ENCODE assay signal across 8 cellular contexts in the genomic region with DNA sequence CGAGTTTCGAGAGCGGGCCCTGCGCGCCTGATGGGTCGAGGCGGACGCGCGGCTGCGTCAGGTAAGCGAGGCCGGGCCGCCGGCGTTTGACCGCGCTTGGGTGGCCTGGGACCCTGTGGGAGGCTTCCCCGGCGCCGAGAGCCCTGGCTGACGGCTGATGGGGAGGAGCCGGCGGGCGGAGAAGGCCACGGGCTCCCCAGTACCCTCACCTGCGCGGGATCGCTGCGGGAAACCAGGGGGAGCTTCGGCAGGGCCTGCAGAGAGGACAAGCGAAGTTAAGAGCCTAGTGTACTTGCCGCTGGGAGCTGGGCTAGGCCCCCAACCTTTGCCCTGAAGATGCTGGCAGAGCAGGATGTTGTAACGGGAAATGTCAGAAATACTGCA. TPM values are rescaled to one million over a fixed set of nuclear protein-coding genes. Genes with fewer than 3 reads are reported as not detected.
DNase-seq lines count a peak whose midpoint lies in the region; ATAC-seq, FAIRE-seq and TF ChIP-seq lines count a peak whose summit lies in the region.
"Not testable (repeated sequence)": the region's sequence is repeated elsewhere in the genome, so short reads cannot be mapped to it uniquely, and the experiment has no call there.

No MANE protein-coding gene starts in this region.

- not testable (repeated sequence) for H3K36me3 Mint-ChIP-seq in Caco-2 (ENCODE audit: insufficient read depth, unreplicated experiment)

- not testable (repeated sequence) for H4K20me1 ChIP-seq in OCI-LY7 (ENCODE audit: insufficient read depth, low read length); HepG2 (ENCODE audit: insufficient read depth, low read length)

- peak; percentile 8 for ATAC-seq in GM21825 (IDR thresholded peaks at IDR 0.05; ENCODE audit: unreplicated experiment)
- ATAC-seq in HepG2 = peak; percentile 72
- ATAC-seq in psoas muscle = peak in 2 of 4 donors; percentile 25 to 41

- H3K79me2 ChIP-seq in OCI-LY7 (ENCODE audit: insufficient read depth, low read depth, low read length); HepG2 (ENCODE audit: insufficient read depth, low read length): not testable (repeated sequence)

- WGBS in adrenal gland, 4 donors = no CpG with 5 or more reads among the region's 34 CpGs
- no CpG with 5 or more reads among the region's 34 CpGs for WGBS in esophagus squamous epithelium, 2 donors
- WGBS in HepG2 (ENCODE audit: low lambda C conversion rate) = no CpG with 5 or more reads among the region's 34 CpGs
- no CpG with 5 or more reads among the region's 34 CpGs for WGBS in psoas muscle, 3 donors
- no CpG with 5 or more reads among the region's 34 CpGs for WGBS in tibial nerve, 2 donors

- H3K9ac ChIP-seq in HepG2 (ENCODE audit: insufficient read depth, low read depth, low read length) = peak overlapping the region; percentile 52; the same call in 1 of the 2 replicates

- not testable (repeated sequence) for H3K36me3 ChIP-seq in Caco-2 (ENCODE audit: control insufficient read depth, insufficient read depth, low read length); OCI-LY7 (ENCODE audit: insufficient read depth, low read length); adrenal gland (replicated peaks in 1 of 2); esophagus squamous epithelium; HepG2 (replicated peaks in 1 of 2; ENCODE audit: control insufficient read depth in 1 of 2, insufficient read depth in 2 of 2, low read length in 2 of 2); psoas muscle (ENCODE audit: insufficient read depth in 1 of 2, low read depth in 1 of 2); tibial nerve

- not testable (repeated sequence) for H3K4me1 Mint-ChIP-seq in Caco-2 (ENCODE audit: low read depth, unreplicated experiment)

- H3K9me3 Mint-ChIP-seq in Caco-2 (ENCODE audit: unreplicated experiment) = not testable (repeated sequence)

- H3K9me2 ChIP-seq in OCI-LY7 (ENCODE audit: insufficient read depth, low read length) = not testable (repeated sequence)

- H3K9me3 ChIP-seq in Caco-2; OCI-LY7 (ENCODE audit: low read length); adrenal gland (replicated peaks in 1 of 3); esophagus squamous epithelium; HepG2 (ENCODE audit: low read length); psoas muscle; tibial nerve: not testable (repeated sequence)

- POLR2A ChIA-PET in Caco-2 (lab: Charles Lee); OCI-LY7 (lab: Charles Lee); HepG2 (lab: Yijun Ruan, JAX): not testable (repeated sequence)

- TF ChIP-seq POLR2A in adrenal gland (IDR thresholded peaks at IDR 0.05); esophagus squamous epithelium (IDR thresholded peaks at IDR 0.05); HepG2 (IDR thresholded peaks at IDR 0.05; ENCODE audit: insufficient read depth in 1 of 2, low read depth in 2 of 2, low read length in 2 of 2); tibial nerve (IDR thresholded peaks at IDR 0.05): not testable (repeated sequence)

- not testable (repeated sequence) for TF ChIP-seq CTCF in Caco-2 (IDR thresholded peaks at IDR 0.05; ENCODE audit: insufficient read depth in 1 of 2, low read depth in 1 of 2, low read length in 1 of 2, severe bottlenecking in 1 of 2, unreplicated experiment in 1 of 2); OCI-LY7 (conservative IDR thresholded peaks at IDR 0.05; ENCODE audit: low read length); adrenal gland (IDR thresholded peaks at IDR 0.05); esophagus squamous epithelium (IDR thresholded peaks at IDR 0.05); HepG2 (CRISPR knock-in tag; IDR thresholded peaks at IDR 0.05); psoas muscle (IDR thresholded peaks at IDR 0.05); tibial nerve (IDR thresholded peaks at IDR 0.05)

- TF ChIP-seq EP300 in HepG2 (IDR thresholded peaks at IDR 0.05; ENCODE audit: low read depth in 2 of 2, low read length in 2 of 2); HepG2 (CRISPR knock-in tag; IDR thresholded peaks at IDR 0.05; ENCODE audit: borderline replicate concordance); tibial nerve (IDR thresholded peaks at IDR 0.05): not testable (repeated sequence)

- CTCF ChIA-PET in Caco-2 (lab: Charles Lee); OCI-LY7 (lab: Charles Lee; ENCODE audit: unreplicated experiment); HepG2 (lab: Yijun Ruan, JAX; ENCODE audit: low intra/inter-chr PET ratio, low total read pairs): not testable (repeated sequence)

- H3K27me3 ChIP-seq in Caco-2 (replicated peaks; ENCODE audit: control insufficient read depth, insufficient read depth, low read length); adrenal gland; esophagus squamous epithelium; HepG2 (ENCODE audit: control insufficient read depth in 1 of 2, insufficient read depth in 2 of 2, low read length in 2 of 2); psoas muscle (ENCODE audit: insufficient read depth in 3 of 3, low read length in 2 of 3); tibial nerve: not testable (repeated sequence)

- intact Hi-C loops in Caco-2 (cut with micrococcal nuclease; ENCODE audit: unreplicated experiment); OCI-LY7 (cut with micrococcal nuclease; ENCODE audit: unreplicated experiment); adrenal gland (cut with DNase I); esophagus squamous epithelium (cut with DNase I); HepG2 (cut with micrococcal nuclease; ENCODE audit: unreplicated experiment); psoas muscle (cut with DNase I): not testable (repeated sequence)

- not testable (repeated sequence) for H3K27ac Mint-ChIP-seq in Caco-2 (ENCODE audit: unreplicated experiment)

- not testable (repeated sequence) for BruUV-seq in Caco-2 (replicated peaks; lab: Mats Ljungman, UMichigan); OCI-LY7 (replicated peaks; lab: Mats Ljungman, UMichigan); HepG2 (replicated peaks; lab: Mats Ljungman, UMichigan)

- H3K4me3 ChIP-seq in Caco-2 (ENCODE audit: low read depth, low read length) (peak overlapping the region; percentile 23), OCI-LY7 (ENCODE audit: low read depth, low read length, poor library complexity, severe bottlenecking) (peak overlapping the region; percentile 48), adrenal gland (peak overlapping the region in 1 of 4 donors; percentile 67), esophagus squamous epithelium (peak overlapping the region; percentile 38 to 73 (median 47)), HepG2 (replicated peaks in 1 of 3; ENCODE audit: insufficient read depth in 1 of 3, low read depth in 2 of 3, low read length in 3 of 3) (peak overlapping the region in 1 of 3 experiments; percentile 26; a peak in 2 of 6 replicates), psoas muscle (peak overlapping the region; percentile 63), tibial nerve (peak overlapping the region in 3 of 4 donors; percentile 44 to 55 (median 47))

- TF ChIP-seq RAD21 in HepG2 (CRISPR knock-in tag; IDR thresholded peaks at IDR 0.05) = not testable (repeated sequence)

- in situ Hi-C loops in HepG2 (cut with HindIII; ENCODE audit: extremely low pct_ligation_motif_present, low pct_unique_long_range_greater_than_20kb) = not testable (repeated sequence)

- H3K27ac ChIP-seq in OCI-LY7 (ENCODE audit: low read depth, low read length, poor library complexity, severe bottlenecking); HepG2 (ENCODE audit: extremely low read length, insufficient read depth, low read length): not testable (repeated sequence)
- H3K27ac ChIP-seq in adrenal gland = peak overlapping the region in 3 of 5 donors; percentile 53 to 87 (median 62)
- H3K27ac ChIP-seq in esophagus squamous epithelium = peak overlapping the region; percentile 62 to 89 (median 78)
- peak overlapping the region; percentile 71 for H3K27ac ChIP-seq in psoas muscle
- H3K27ac ChIP-seq in tibial nerve = peak overlapping the region in 2 of 4 donors; percentile 70 to 81

- not testable (repeated sequence) for FAIRE-seq in HepG2 (lab: Jason Lieb, UNC)

- H3K4me2 ChIP-seq in OCI-LY7 (ENCODE audit: low read length); HepG2 (ENCODE audit: low read depth, low read length): not testable (repeated sequence)

- not testable (repeated sequence) for H2AFZ ChIP-seq in OCI-LY7 (ENCODE audit: low read length); HepG2 (ENCODE audit: low read length)

- not testable (repeated sequence) for H3K27me3 Mint-ChIP-seq in Caco-2 (ENCODE audit: insufficient read depth, unreplicated experiment)

- not testable (repeated sequence) for H3K4me1 ChIP-seq in Caco-2; OCI-LY7 (ENCODE audit: insufficient read depth, low read length, poor library complexity, severe bottlenecking); adrenal gland (replicated peaks in 1 of 2); esophagus squamous epithelium; HepG2 (ENCODE audit: insufficient read depth, low read length); psoas muscle; tibial nerve

- not testable (repeated sequence) for H3K4me3 Mint-ChIP-seq in Caco-2 (ENCODE audit: unreplicated experiment)

- DNase-seq in Caco-2; OCI-LY7 (ENCODE audit: low spot score); adrenal gland; esophagus squamous epithelium (lab: John Stamatoyannopoulos, UW); HepG2 (ENCODE audit: low spot score); psoas muscle; tibial nerve (ENCODE audit: low spot score in 2 of 2): not testable (repeated sequence)

RNA-seq across cellular contexts. Expression of gene GOLGA8R, which starts 57.3 kb away (rescaled TPM):
- total RNA-seq in Caco-2 (2022) = not detected in 2 replicates
- total RNA-seq in OCI-LY7 (2014; rRNA removed; shearing (Covaris generic)) = 0.15 TPM in 1 of 2 replicates, not detected in the other
- total RNA-seq in OCI-LY7 (2022) = 0.74 and 0.76 TPM in 2 replicates
- total RNA-seq in adrenal gland = 1 to 10 TPM in 6 of 8 donors, under 1 TPM in 2; 0.24 to 4.3 (median 2.1) TPM
- polyA plus RNA-seq in adrenal gland = 1 to 10 TPM in 2 of 3 donors, under 1 TPM in 1; 0.64 to 4.7 (median 1.1) TPM
- 1 to 10 TPM in 3 of 4 donors, under 1 TPM in 1; 0.66 to 3.4 (median 1.1) TPM for total RNA-seq in esophagus squamous epithelium
- 0.09 TPM in 1 of 2 replicates, not detected in the other for total RNA-seq in HepG2 (2016; rRNA removed; fragmentation: Illumina TruSeq; extraction: Trizol)
- not detected in 2 replicates for total RNA-seq in HepG2 (2016; cell fraction: cytosol; rRNA removed; fragmentation: Illumina TruSeq; extraction: Trizol; ENCODE audit: low read depth)
- total RNA-seq in HepG2 (2016; cell fraction: insoluble cytoplasmic fraction; rRNA removed; fragmentation: Illumina TruSeq; extraction: Trizol) = not detected in 2 replicates
- 0.12 TPM in 1 of 2 replicates, not detected in the other for total RNA-seq in HepG2 (2016; cell fraction: membrane; rRNA removed; fragmentation: Illumina TruSeq; extraction: Trizol)
- total RNA-seq in HepG2 (2016; cell fraction: nucleus; rRNA removed; fragmentation: Illumina TruSeq; extraction: Trizol) = not detected in 2 replicates
- 0.08 and 0.12 TPM in 2 replicates for polyA plus RNA-seq in HepG2 (2011; rRNA removed)
- polyA plus RNA-seq in HepG2 (2011; cell fraction: cytosol; rRNA removed) = 0.03 TPM in 1 of 2 replicates, not detected in the other
- polyA plus RNA-seq in HepG2 (2011; cell fraction: nucleus; rRNA removed) = 1.0 and 1.4 TPM in 2 replicates
- polyA plus RNA-seq in HepG2 (2012) = 0.29 and 0.86 TPM in 2 replicates
- polyA plus RNA-seq in HepG2 (2016; cell fraction: cytosol; fragmentation: Illumina TruSeq; extraction: Trizol; ENCODE audit: low read depth) = not detected in 2 replicates
- polyA plus RNA-seq in HepG2 (2016; cell fraction: insoluble cytoplasmic fraction; fragmentation: Illumina TruSeq; extraction: Trizol; ENCODE audit: low read depth) = not detected in 2 replicates
- polyA plus RNA-seq in HepG2 (2016; cell fraction: membrane; fragmentation: Illumina TruSeq; extraction: Trizol; ENCODE audit: low read depth) = not detected in 2 replicates
- 0.29 TPM in 1 of 2 replicates, not detected in the other for polyA plus RNA-seq in HepG2 (2016; cell fraction: nucleus; fragmentation: Illumina TruSeq; extraction: Trizol; ENCODE audit: insufficient read depth, low read depth)
- polyA minus RNA-seq in HepG2 (2011; rRNA and poly(A)+ RNA removed; ENCODE audit: low replicate concordance) = 0.06 and 0.65 TPM in 2 replicates
- not detected in 2 replicates for polyA minus RNA-seq in HepG2 (2011; cell fraction: cytosol; rRNA and poly(A)+ RNA removed)
- polyA minus RNA-seq in HepG2 (2011; cell fraction: nucleus; rRNA and poly(A)+ RNA removed) = 0.64 and 1.2 TPM in 2 replicates
- total RNA-seq in psoas muscle = 1 to 10 TPM in 3 of 4 donors, under 1 TPM in 1; 0.88 to 1.8 (median 1.3) TPM
- polyA plus RNA-seq in psoas muscle = under 1 TPM; 0.30 to 0.62 (median 0.51) TPM
- total RNA-seq in tibial nerve = 10 to 100 TPM in 1 of 4 donors, 1 to 10 TPM in 3; 3.1 to 11.4 (median 7.4) TPM
